ENCODE assay signal across 1 cellular context in genomic region chr16:74923766-74924460, GRCh38.
TF ChIP-seq lines count a peak whose summit lies in the region.

No MANE protein-coding gene starts in this region.

TF ChIP-seq in HepG2, 621 proteins besides CTCF, POLR2A, EP300 and RAD21 (continued from another document):
- TF ChIP-seq TFDP2 (CRISPR knock-in tag; IDR thresholded peaks at IDR 0.05) = peak; percentile 32; the same call in 1 of the 2 replicates
- TF ChIP-seq GATAD2A (CRISPR knock-in tag; IDR thresholded peaks at IDR 0.05) = peak; percentile 53; the same call in 1 of the 2 replicates
- 0 out of 2 replicates have a peak, but pooled peaks have one; percentile 22 for TF ChIP-seq TGIF2 (CRISPR knock-in tag; IDR thresholded peaks at IDR 0.05)
- TF ChIP-seq BCLAF1 (IDR thresholded peaks at IDR 0.05) = no peak
- TF ChIP-seq CEBPG (CRISPR knock-in tag; IDR thresholded peaks at IDR 0.05) = peak; percentile 79
- TF ChIP-seq MBD4 (IDR thresholded peaks at IDR 0.05; ENCODE audit: borderline replicate concordance, low read length) = no peak
- TF ChIP-seq ZFP1 (CRISPR knock-in tag; IDR thresholded peaks at IDR 0.05) = no peak
- TF ChIP-seq CEBPB (IDR thresholded peaks at IDR 0.05; ENCODE audit: borderline replicate concordance, low read depth, low read length) = peak; percentile 80
- TF ChIP-seq HDAC2 (CRISPR knock-in tag; IDR thresholded peaks at IDR 0.05) = no peak
- TF ChIP-seq THRA (CRISPR knock-in tag; IDR thresholded peaks at IDR 0.05; ENCODE audit: borderline replicate concordance) = 0 out of 2 replicates have a peak, but pooled peaks have one; percentile 13
- TF ChIP-seq ZNF430 (CRISPR knock-in tag; IDR thresholded peaks at IDR 0.05) = 0 out of 2 replicates have a peak, but pooled peaks have one; percentile 47
- no peak for TF ChIP-seq TBL1XR1 (IDR thresholded peaks at IDR 0.05; ENCODE audit: borderline replicate concordance, low read length, partially characterized antibody)
- no peak for TF ChIP-seq MTF2 (CRISPR knock-in tag; IDR thresholded peaks at IDR 0.05; ENCODE audit: borderline replicate concordance)
- TF ChIP-seq GFI1 (CRISPR knock-in tag; IDR thresholded peaks at IDR 0.05; ENCODE audit: borderline replicate concordance) = 0 out of 2 replicates have a peak, but pooled peaks have one; percentile 31
- 0 out of 2 replicates have a peak, but pooled peaks have one; percentile 12 for TF ChIP-seq BCL6 (CRISPR knock-in tag; IDR thresholded peaks at IDR 0.05)
- TF ChIP-seq FOXA1 (IDR thresholded peaks at IDR 0.05) = no peak
- 0 out of 2 replicates have a peak, but pooled peaks have one; percentile 17 for TF ChIP-seq FOXA1 (CRISPR knock-in tag; IDR thresholded peaks at IDR 0.05)
- TF ChIP-seq ZSCAN25 (CRISPR knock-in tag; IDR thresholded peaks at IDR 0.05) = no peak
- TF ChIP-seq SMAD1 (CRISPR knock-in tag; IDR thresholded peaks at IDR 0.05; ENCODE audit: borderline replicate concordance, low read depth) = no peak
- TF ChIP-seq SAP130 (CRISPR knock-in tag; IDR thresholded peaks at IDR 0.05; ENCODE audit: low read depth) = peak; percentile 41; the same call in 1 of the 2 replicates
